In genomic region chr9:78778843-78779486, GRCh38 we compare ENCODE assay signal across 20 cellular contexts.
A peak's percentile ranks its signal among the peaks of the same experiment; 100 is the strongest.
DNase-seq lines count a peak whose midpoint lies in the region; ATAC-seq and TF ChIP-seq lines count a peak whose summit lies in the region.
"Had no signal": no experiment of that assay in that cellular context is flagged by ENCODE, and none has a peak within 500 bp of the region (broad histone marks: within the 10 kb centered on the region; RNA-seq: fewer than 3 reads in every experiment).

No MANE protein-coding gene starts in this region.

- DNase-seq in G401 (ENCODE audit: low spot score): peak; percentile 34
- peak; percentile 10 for DNase-seq in astrocyte of the hippocampus (ENCODE audit: low read depth, low spot score)
- peak; percentile 48 for DNase-seq in kidney epithelial cell (ENCODE audit: low read depth)
- peak; percentile 15 for DNase-seq in neural progenitor cell (ENCODE audit: low spot score)
- no peak for DNase-seq in coronary artery (ENCODE audit: low spot score)
- no peak for DNase-seq in NCI-H1417 (lab: John Stamatoyannopoulos, UW)
- DNase-seq in activated naive CD8-positive, alpha-beta T cell treated with anti-CD3 and anti-CD28 coated beads for 36 hours: no peak
- DNase-seq: CD4-positive, alpha-beta T cell; H7; Kasumi-1; MM.1S; NCI-H1105; NCI-H187; NCI-H2171; NCI-H446; NK-92 treated with Interleukin-12 subunit alpha and Interleukin-12 subunit beta, amount 100 ng/mL, for 24 hours; RPMI8226 had no signal

- no peak for TF ChIP-seq POLR2A in gastroesophageal sphincter (IDR thresholded peaks at IDR 0.05)

- H3K27ac Mint-ChIP-seq in neural progenitor cell: peak overlapping the region; percentile 43
- H3K27ac Mint-ChIP-seq in activated naive CD8-positive, alpha-beta T cell treated with anti-CD3 and anti-CD28 coated beads for 36 hours: no peak overlapping the region
- H3K27ac Mint-ChIP-seq: B cell; CD4-positive, alpha-beta T cell; IgD-negative memory B cell had no signal

- H3K4me3 ChIP-seq in kidney epithelial cell (ENCODE audit: low read depth, low read length): no peak overlapping the region
- no peak overlapping the region for H3K4me3 ChIP-seq in neural progenitor cell
- H3K4me3 ChIP-seq in coronary artery: no peak overlapping the region
- H3K4me3 ChIP-seq in gastroesophageal sphincter: no peak overlapping the region

- peak overlapping the region; percentile 67 for H3K27ac ChIP-seq in neural progenitor cell
- H3K27ac ChIP-seq in coronary artery: no peak overlapping the region
- H3K27ac ChIP-seq in gastroesophageal sphincter: no peak overlapping the region

- H3K36me3 ChIP-seq in kidney epithelial cell (ENCODE audit: control insufficient read depth, insufficient read depth, low read length) (no peaks in the 10 kb centered on the region), neural progenitor cell (no peaks in the 10 kb centered on the region), gastroesophageal sphincter (no peaks in the 10 kb centered on the region)

- H3K4me1 ChIP-seq in neural progenitor cell (peaks cover 54% of the 10 kb centered on the region), gastroesophageal sphincter (no peaks in the 10 kb centered on the region)

- no peaks in the 10 kb centered on the region for H3K27me3 Mint-ChIP-seq in neural progenitor cell (ENCODE audit: insufficient read depth, low read depth)
- peaks cover 3% of the 10 kb centered on the region for H3K27me3 Mint-ChIP-seq in activated naive CD8-positive, alpha-beta T cell treated with anti-CD3 and anti-CD28 coated beads for 36 hours
- H3K27me3 Mint-ChIP-seq: B cell; CD4-positive, alpha-beta T cell had no signal

- H3K4me1 Mint-ChIP-seq in neural progenitor cell: peaks cover 51% of the 10 kb centered on the region
- H3K4me1 Mint-ChIP-seq in activated naive CD8-positive, alpha-beta T cell treated with anti-CD3 and anti-CD28 coated beads for 36 hours: no peaks in the 10 kb centered on the region

- H3K4me2 ChIP-seq in neural progenitor cell: peak overlapping the region; percentile 48

- no peak for TF ChIP-seq CTCF in kidney epithelial cell (IDR thresholded peaks at IDR 0.05; ENCODE audit: insufficient read depth, low read length, poor library complexity, severe bottlenecking)
- no peak for TF ChIP-seq CTCF in neural progenitor cell (IDR thresholded peaks at IDR 0.05)
- TF ChIP-seq CTCF in coronary artery (IDR thresholded peaks at IDR 0.05): no peak
- no peak for TF ChIP-seq CTCF in gastroesophageal sphincter (IDR thresholded peaks at IDR 0.05)

- H2AFZ ChIP-seq in neural progenitor cell (replicated peaks): peak overlapping the region; percentile 46

- peaks cover 2% of the 10 kb centered on the region for H3K9me3 Mint-ChIP-seq in neural progenitor cell
- H3K9me3 Mint-ChIP-seq in activated naive CD8-positive, alpha-beta T cell treated with anti-CD3 and anti-CD28 coated beads for 36 hours: no peaks in the 10 kb centered on the region
- H3K9me3 Mint-ChIP-seq: CD4-positive, alpha-beta T cell; IgD-negative memory B cell had no signal

- TF ChIP-seq EP300 in gastroesophageal sphincter (IDR thresholded peaks at IDR 0.05): no peak

- in situ Hi-C loops in G401 (cut with HindIII; ENCODE audit: low sequenced_read_pairs): no loop called here

- ATAC-seq in gastroesophageal sphincter: no peak

- no peaks in the 10 kb centered on the region for H3K9me3 ChIP-seq in neural progenitor cell (ENCODE audit: low read depth)
- no peaks in the 10 kb centered on the region for H3K9me3 ChIP-seq in gastroesophageal sphincter

- peaks cover 46% of the 10 kb centered on the region for H3F3A ChIP-seq in neural progenitor cell (ENCODE audit: low read depth)

- WGBS in gastroesophageal sphincter (ENCODE audit: low coverage in 1 of 2), 2 donors: 35 to 60% methylated on average over 2 to 4 of the region's 4 CpGs

- no peak overlapping the region for H3K9ac ChIP-seq in neural progenitor cell

- no peaks in the 10 kb centered on the region for H3K79me2 ChIP-seq in neural progenitor cell (ENCODE audit: low read depth)

- no peaks in the 10 kb centered on the region for H4K20me1 ChIP-seq in neural progenitor cell (ENCODE audit: low read depth)

- peak overlapping the region; percentile 1 for H3K4me3 Mint-ChIP-seq in neural progenitor cell
- no peak overlapping the region for H3K4me3 Mint-ChIP-seq in activated naive CD8-positive, alpha-beta T cell treated with anti-CD3 and anti-CD28 coated beads for 36 hours
- H3K4me3 Mint-ChIP-seq: B cell; CD4-positive, alpha-beta T cell; IgD-negative memory B cell had no signal

- H3K27me3 ChIP-seq in kidney epithelial cell (ENCODE audit: control insufficient read depth, insufficient read depth, low read length) (no peaks in the 10 kb centered on the region), neural progenitor cell (no peaks in the 10 kb centered on the region), gastroesophageal sphincter (no peaks in the 10 kb centered on the region)

- peaks cover 2% of the 10 kb centered on the region for H3K36me3 Mint-ChIP-seq in neural progenitor cell
- no peaks in the 10 kb centered on the region for H3K36me3 Mint-ChIP-seq in activated naive CD8-positive, alpha-beta T cell treated with anti-CD3 and anti-CD28 coated beads for 36 hours

Comparison
In these comparisons a context has a peak if more than half of its experiments do, and no peak if none do; other contexts are left out.
1. DNase-seq: peak in G401 (single experiment), astrocyte of the hippocampus (single experiment), kidney epithelial cell (single experiment) and neural progenitor cell (single experiment); none in coronary artery (single experiment), NCI-H1417 (0 of 3) and activated naive CD8-positive, alpha-beta T cell treated with anti-CD3 and anti-CD28 coated beads for 36 hours (single experiment).